Comparison of ENCODE assay signal across 24 cellular contexts in genomic region chr5:31007672-31008071, GRCh38.
A peak's percentile ranks its signal among the peaks of the same experiment; 100 is the strongest.
DNase-seq lines count a peak whose midpoint lies in the region; ATAC-seq, FAIRE-seq and TF ChIP-seq lines count a peak whose summit lies in the region.
"Had no signal": no experiment of that assay in that cellular context is flagged by ENCODE, and none has a peak within 500 bp of the region (broad histone marks: within the 10 kb centered on the region; RNA-seq: fewer than 3 reads in every experiment).

No MANE protein-coding gene starts in this region.

- no peaks in the 10 kb centered on the region for H3K4me1 Mint-ChIP-seq in activated CD8-positive, alpha-beta T cell treated with anti-CD3 and anti-CD28 coated beads for 36 hours (ENCODE audit: low read depth)
- no peaks in the 10 kb centered on the region for H3K4me1 Mint-ChIP-seq in activated CD8-positive, alpha-beta T cell treated with anti-CD3 and anti-CD28 coated beads, Interleukin-2, amount 10 ng/mL, durations not matched to agents 7 days and 5 days (ENCODE audit: low read depth)
- H3K4me1 Mint-ChIP-seq in endodermal cell = peaks cover 14% of the 10 kb centered on the region
- no peaks in the 10 kb centered on the region for H3K4me1 Mint-ChIP-seq in activated T-helper 17 cell treated with anti-CD3 and anti-CD28 coated beads, Interleukin-2, amount 50 U/mL, for 72 hours
- H3K4me1 Mint-ChIP-seq: CD8-positive, alpha-beta memory T cell had no signal

- no peak overlapping the region for H2AFZ ChIP-seq in OCI-LY1 (ENCODE audit: low read length)
- H2AFZ ChIP-seq: PC-9 had no signal

- peak; percentile 1 for DNase-seq in activated CD8-positive, alpha-beta T cell treated with anti-CD3 and anti-CD28 coated beads for 36 hours
- DNase-seq in activated CD8-positive, alpha-beta T cell treated with anti-CD3 and anti-CD28 coated beads, Interleukin-2, amount 10 ng/mL, durations not matched to agents 7 days and 5 days = no peak
- DNase-seq in endodermal cell = peak; percentile 53
- no peak for DNase-seq in tibial nerve (ENCODE audit: low spot score in 2 of 2)
- no peak for DNase-seq in urothelium cell line (ENCODE audit: low spot score)
- DNase-seq: CD8-positive, alpha-beta memory T cell; IMR-90; Karpas-422; MG63; NCI-H1048; NCI-H1436; NCI-H2029; NCI-H2171 treated with DMSO at 0.1 percent for 48 hours; NCI-H446; NCI-H526 treated with DMSO at 0.1 percent for 48 hours had no signal

- H3K27me3 ChIP-seq in OCI-LY1 (ENCODE audit: insufficient read depth, low read length) (no peaks in the 10 kb centered on the region), endodermal cell (ENCODE audit: control insufficient read depth, insufficient read depth, low read length, poor library complexity, severe bottlenecking) (no peaks in the 10 kb centered on the region), tibial nerve (no peaks in the 10 kb centered on the region)
- H3K27me3 ChIP-seq: BLaER1, MG63, SJSA1 had no signal

- 96 to 100% methylated on average over 2 to 4 of the region's 4 CpGs for WGBS in endodermal cell (ENCODE audit: insufficient coverage in 1 of 2, insufficient read length in 1 of 2), 2 experiments
- WGBS in tibial nerve, 2 donors = 89 to 95% methylated on average over 4 of the region's 4 CpGs

- H3K79me2 ChIP-seq in OCI-LY1 (ENCODE audit: insufficient read depth, low read length) = no peaks in the 10 kb centered on the region

- H3K27me3 Mint-ChIP-seq in activated CD8-positive, alpha-beta T cell treated with anti-CD3 and anti-CD28 coated beads for 36 hours = no peaks in the 10 kb centered on the region
- H3K27me3 Mint-ChIP-seq in activated CD8-positive, alpha-beta T cell treated with anti-CD3 and anti-CD28 coated beads, Interleukin-2, amount 10 ng/mL, durations not matched to agents 7 days and 5 days (ENCODE audit: low read depth) = no peaks in the 10 kb centered on the region
- H3K27me3 Mint-ChIP-seq in endodermal cell (ENCODE audit: insufficient read depth) = no peaks in the 10 kb centered on the region
- no peaks in the 10 kb centered on the region for H3K27me3 Mint-ChIP-seq in activated T-helper 17 cell treated with anti-CD3 and anti-CD28 coated beads, Interleukin-2, amount 50 U/mL, for 72 hours
- H3K27me3 Mint-ChIP-seq: CD8-positive, alpha-beta memory T cell had no signal

- H3K27ac ChIP-seq in OCI-LY1 (ENCODE audit: low read depth, low read length, poor library complexity, severe bottlenecking) (no peak overlapping the region), endodermal cell (ENCODE audit: low read depth, low read length) (no peak overlapping the region), tibial nerve (no peak overlapping the region)
- H3K27ac ChIP-seq: A549, BLaER1, HL-60, PC-9, SJSA1 had no signal

- no peak overlapping the region for H3K4me3 ChIP-seq in OCI-LY1 (ENCODE audit: low read depth, low read length, poor library complexity, severe bottlenecking)
- no peak overlapping the region for H3K4me3 ChIP-seq in endodermal cell (ENCODE audit: low read length)
- H3K4me3 ChIP-seq in tibial nerve = no peak overlapping the region
- H3K4me3 ChIP-seq: A549, BLaER1, HAP-1, MG63, PC-9, SJSA1 had no signal

- H3K9me2 ChIP-seq in OCI-LY1 (ENCODE audit: low read depth, low read length) = no peaks in the 10 kb centered on the region

- ATAC-seq in activated CD8-positive, alpha-beta T cell treated with anti-CD3 and anti-CD28 coated beads for 36 hours = no peak
- no peak for ATAC-seq in activated CD8-positive, alpha-beta T cell treated with anti-CD3 and anti-CD28 coated beads, Interleukin-2, amount 10 ng/mL, durations not matched to agents 7 days and 5 days
- ATAC-seq in activated T-helper 17 cell treated with anti-CD3 and anti-CD28 coated beads, Interleukin-2, amount 50 U/mL, for 72 hours (replicated peaks) = no peak
- ATAC-seq: A549 had no signal

- H3K9ac ChIP-seq in OCI-LY1 (ENCODE audit: low read length) (no peak overlapping the region), endodermal cell (ENCODE audit: extremely low read depth, low read length, poor library complexity, severe bottlenecking) (no peak overlapping the region)
- H3K9ac ChIP-seq: BLaER1 had no signal

- CTCF ChIA-PET in activated CD8-positive, alpha-beta T cell treated with anti-CD3 and anti-CD28 coated beads for 36 hours (lab: Charles Lee) = no interaction called here
- CTCF ChIA-PET in activated CD8-positive, alpha-beta T cell treated with anti-CD3 and anti-CD28 coated beads, Interleukin-2, amount 10 ng/mL, durations not matched to agents 7 days and 5 days (lab: Charles Lee) = no interaction called here

- POLR2A ChIA-PET in activated CD8-positive, alpha-beta T cell treated with anti-CD3 and anti-CD28 coated beads for 36 hours (lab: Charles Lee) = no interaction called here
- POLR2A ChIA-PET in activated CD8-positive, alpha-beta T cell treated with anti-CD3 and anti-CD28 coated beads, Interleukin-2, amount 10 ng/mL, durations not matched to agents 7 days and 5 days (lab: Charles Lee) = no interaction called here

- no peaks in the 10 kb centered on the region for H3F3A ChIP-seq in OCI-LY1 (ENCODE audit: insufficient read depth, low read length)

- FAIRE-seq in urothelium cell line (lab: Jason Lieb, UNC) = no peak
- FAIRE-seq: A549, D721Med had no signal

- H3K36me3 ChIP-seq in OCI-LY1 (ENCODE audit: insufficient read depth, low read length) (no peaks in the 10 kb centered on the region), endodermal cell (ENCODE audit: control insufficient read depth, insufficient read depth, low read length) (no peaks in the 10 kb centered on the region), tibial nerve (no peaks in the 10 kb centered on the region)
- H3K36me3 ChIP-seq: BLaER1, HAP-1, MG63, SJSA1 had no signal

- H3K4me2 ChIP-seq in OCI-LY1 (ENCODE audit: low read length) = no peak overlapping the region
- H3K4me2 ChIP-seq: A549, BLaER1, PC-9 had no signal

- TF ChIP-seq EP300 in tibial nerve (IDR thresholded peaks at IDR 0.05) = no peak

- no peaks in the 10 kb centered on the region for H4K20me1 ChIP-seq in OCI-LY1 (ENCODE audit: insufficient read depth, low read length)
- H4K20me1 ChIP-seq: BLaER1 had no signal

- intact Hi-C loops in activated CD8-positive, alpha-beta T cell treated with anti-CD3 and anti-CD28 coated beads for 36 hours (cut with micrococcal nuclease) = no loop called here

- H3K36me3 Mint-ChIP-seq in activated CD8-positive, alpha-beta T cell treated with anti-CD3 and anti-CD28 coated beads for 36 hours (ENCODE audit: low read depth) = no peaks in the 10 kb centered on the region
- no peaks in the 10 kb centered on the region for H3K36me3 Mint-ChIP-seq in activated CD8-positive, alpha-beta T cell treated with anti-CD3 and anti-CD28 coated beads, Interleukin-2, amount 10 ng/mL, durations not matched to agents 7 days and 5 days (ENCODE audit: low read depth)
- H3K36me3 Mint-ChIP-seq in endodermal cell (ENCODE audit: low read depth) = no peaks in the 10 kb centered on the region
- no peaks in the 10 kb centered on the region for H3K36me3 Mint-ChIP-seq in activated T-helper 17 cell treated with anti-CD3 and anti-CD28 coated beads, Interleukin-2, amount 50 U/mL, for 72 hours (ENCODE audit: low read depth)
- H3K36me3 Mint-ChIP-seq: CD8-positive, alpha-beta memory T cell had no signal

- TF ChIP-seq POLR2A in tibial nerve (IDR thresholded peaks at IDR 0.05) = no peak

- no peak for TF ChIP-seq CTCF in activated CD8-positive, alpha-beta T cell treated with anti-CD3 and anti-CD28 coated beads for 36 hours (IDR thresholded peaks at IDR 0.05)
- peak; percentile 19; the same call in 1 of the 2 replicates for TF ChIP-seq CTCF in OCI-LY1 (IDR thresholded peaks at IDR 0.05; ENCODE audit: low read length)
- peak; percentile 50 for TF ChIP-seq CTCF in endodermal cell (conservative IDR thresholded peaks at IDR 0.05)
- TF ChIP-seq CTCF in tibial nerve (IDR thresholded peaks at IDR 0.05) = no peak

- H3K9me3 Mint-ChIP-seq in activated CD8-positive, alpha-beta T cell treated with anti-CD3 and anti-CD28 coated beads for 36 hours = peaks cover 10% of the 10 kb centered on the region
- peaks cover 3% of the 10 kb centered on the region for H3K9me3 Mint-ChIP-seq in activated CD8-positive, alpha-beta T cell treated with anti-CD3 and anti-CD28 coated beads, Interleukin-2, amount 10 ng/mL, durations not matched to agents 7 days and 5 days (ENCODE audit: insufficient read depth)
- peaks cover 29% of the 10 kb centered on the region for H3K9me3 Mint-ChIP-seq in endodermal cell
- H3K9me3 Mint-ChIP-seq in activated T-helper 17 cell treated with anti-CD3 and anti-CD28 coated beads, Interleukin-2, amount 50 U/mL, for 72 hours = peaks cover 35% of the 10 kb centered on the region

- no peaks in the 10 kb centered on the region for H3K9me3 ChIP-seq in OCI-LY1 (ENCODE audit: low read length)
- peaks cover 19% of the 10 kb centered on the region for H3K9me3 ChIP-seq in endodermal cell (ENCODE audit: control insufficient read depth, low read length)
- peaks cover 0 to 4% (median 0%) of the 10 kb centered on the region in 4 donors for H3K9me3 ChIP-seq in tibial nerve
- H3K9me3 ChIP-seq: A549, BLaER1, HAP-1, SJSA1 had no signal

- H3K27ac Mint-ChIP-seq in activated CD8-positive, alpha-beta T cell treated with anti-CD3 and anti-CD28 coated beads for 36 hours = no peak overlapping the region
- H3K27ac Mint-ChIP-seq in activated CD8-positive, alpha-beta T cell treated with anti-CD3 and anti-CD28 coated beads, Interleukin-2, amount 10 ng/mL, durations not matched to agents 7 days and 5 days = no peak overlapping the region
- H3K27ac Mint-ChIP-seq in endodermal cell = no peak overlapping the region
- no peak overlapping the region for H3K27ac Mint-ChIP-seq in activated T-helper 17 cell treated with anti-CD3 and anti-CD28 coated beads, Interleukin-2, amount 50 U/mL, for 72 hours
- H3K27ac Mint-ChIP-seq: CD8-positive, alpha-beta memory T cell had no signal

- no peaks in the 10 kb centered on the region for H3K4me1 ChIP-seq in OCI-LY1 (ENCODE audit: insufficient read depth, low read length, severe bottlenecking)
- peaks cover 4% of the 10 kb centered on the region for H3K4me1 ChIP-seq in endodermal cell (ENCODE audit: control insufficient read depth, insufficient read depth, low read length)
- H3K4me1 ChIP-seq in tibial nerve = no peaks in the 10 kb centered on the region
- H3K4me1 ChIP-seq: A549, BLaER1, HAP-1, SJSA1 had no signal

- no peak overlapping the region for H3K4me3 Mint-ChIP-seq in activated CD8-positive, alpha-beta T cell treated with anti-CD3 and anti-CD28 coated beads for 36 hours
- H3K4me3 Mint-ChIP-seq in activated CD8-positive, alpha-beta T cell treated with anti-CD3 and anti-CD28 coated beads, Interleukin-2, amount 10 ng/mL, durations not matched to agents 7 days and 5 days = no peak overlapping the region
- H3K4me3 Mint-ChIP-seq in endodermal cell = no peak overlapping the region
- no peak overlapping the region for H3K4me3 Mint-ChIP-seq in activated T-helper 17 cell treated with anti-CD3 and anti-CD28 coated beads, Interleukin-2, amount 50 U/mL, for 72 hours
- H3K4me3 Mint-ChIP-seq: CD8-positive, alpha-beta memory T cell had no signal

Comparison
In these comparisons a context has a peak if more than half of its experiments do, and no peak if none do; other contexts are left out.
1. DNase-seq: peak in activated CD8-positive, alpha-beta T cell treated with anti-CD3 and anti-CD28 coated beads for 36 hours (single experiment) and endodermal cell (single experiment); none in activated CD8-positive, alpha-beta T cell treated with anti-CD3 and anti-CD28 coated beads, Interleukin-2, amount 10 ng/mL, durations not matched to agents 7 days and 5 days (single experiment), tibial nerve (0 of 2) and urothelium cell line (single experiment).
2. CTCF ChIP-seq: peak in OCI-LY1 (single experiment) and endodermal cell (single experiment); none in activated CD8-positive, alpha-beta T cell treated with anti-CD3 and anti-CD28 coated beads for 36 hours (single experiment) and tibial nerve (0 of 5).